1 cellular context compared by ENCODE assay signal in the genomic region with DNA sequence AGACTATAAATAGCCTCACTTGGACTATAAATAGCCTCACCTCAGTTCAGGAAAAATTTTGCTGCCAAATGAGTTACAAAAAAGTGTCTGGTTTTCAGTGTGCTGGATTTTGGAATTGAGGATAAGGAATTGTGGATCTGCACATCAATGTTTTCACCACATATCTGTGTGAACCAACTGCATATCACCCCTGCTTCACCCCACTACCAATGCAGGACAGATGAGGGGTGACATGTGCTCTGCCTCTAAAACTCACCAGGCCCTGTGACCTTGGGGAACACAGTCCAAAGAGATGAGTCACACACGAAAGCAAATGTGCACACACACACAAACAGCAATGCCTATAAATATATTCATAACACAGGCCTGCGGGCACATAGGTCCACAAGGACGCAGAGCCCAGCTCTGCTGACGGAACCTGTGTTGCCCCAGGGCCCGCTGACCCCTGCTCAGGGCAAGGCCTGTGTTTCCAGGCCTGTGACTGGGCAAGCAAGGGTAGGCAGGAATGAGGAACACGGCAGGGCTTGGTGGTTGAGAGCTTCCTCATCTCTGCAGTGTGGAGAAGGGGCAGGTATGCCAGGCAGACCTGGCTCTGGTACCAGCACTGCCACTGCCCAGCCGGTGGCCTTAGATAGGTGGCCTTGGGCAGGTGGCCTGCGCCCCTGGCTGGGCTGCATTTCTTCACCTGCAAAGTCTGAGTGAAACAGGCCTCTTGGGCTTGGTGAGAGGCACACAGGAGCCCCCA.
TF ChIP-seq lines count a peak whose summit lies in the region.

No MANE protein-coding gene starts in this region.

TF ChIP-seq in HepG2, 621 proteins besides CTCF, POLR2A, EP300 and RAD21 (continued from another document and continues in another):
- TF ChIP-seq, protein P1, sequence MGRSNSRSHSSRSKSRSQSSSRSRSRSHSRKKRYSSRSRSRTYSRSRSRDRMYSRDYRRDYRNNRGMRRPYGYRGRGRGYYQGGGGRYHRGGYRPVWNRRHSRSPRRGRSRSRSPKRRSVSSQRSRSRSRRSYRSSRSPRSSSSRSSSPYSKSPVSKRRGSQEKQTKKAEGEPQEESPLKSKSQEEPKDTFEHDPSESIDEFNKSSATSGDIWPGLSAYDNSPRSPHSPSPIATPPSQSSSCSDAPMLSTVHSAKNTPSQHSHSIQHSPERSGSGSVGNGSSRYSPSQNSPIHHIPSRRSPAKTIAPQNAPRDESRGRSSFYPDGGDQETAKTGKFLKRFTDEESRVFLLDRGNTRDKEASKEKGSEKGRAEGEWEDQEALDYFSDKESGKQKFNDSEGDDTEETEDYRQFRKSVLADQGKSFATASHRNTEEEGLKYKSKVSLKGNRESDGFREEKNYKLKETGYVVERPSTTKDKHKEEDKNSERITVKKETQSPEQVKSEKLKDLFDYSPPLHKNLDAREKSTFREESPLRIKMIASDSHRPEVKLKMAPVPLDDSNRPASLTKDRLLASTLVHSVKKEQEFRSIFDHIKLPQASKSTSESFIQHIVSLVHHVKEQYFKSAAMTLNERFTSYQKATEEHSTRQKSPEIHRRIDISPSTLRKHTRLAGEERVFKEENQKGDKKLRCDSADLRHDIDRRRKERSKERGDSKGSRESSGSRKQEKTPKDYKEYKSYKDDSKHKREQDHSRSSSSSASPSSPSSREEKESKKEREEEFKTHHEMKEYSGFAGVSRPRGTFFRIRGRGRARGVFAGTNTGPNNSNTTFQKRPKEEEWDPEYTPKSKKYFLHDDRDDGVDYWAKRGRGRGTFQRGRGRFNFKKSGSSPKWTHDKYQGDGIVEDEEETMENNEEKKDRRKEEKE (IDR thresholded peaks at IDR 0.05) = no peak
- TF ChIP-seq ZFY (CRISPR knock-in tag; IDR thresholded peaks at IDR 0.05) (peak; percentile 84), KMT2A (CRISPR knock-in tag; IDR thresholded peaks at IDR 0.05) (no peak; the same call in 1 of the 2 replicates), KMT2B (CRISPR knock-in tag; IDR thresholded peaks at IDR 0.05) (no peak), RFX3 (CRISPR knock-in tag; IDR thresholded peaks at IDR 0.05) (no peak), RERE (CRISPR knock-in tag; IDR thresholded peaks at IDR 0.05; ENCODE audit: low read depth) (no peak), SAFB2 (CRISPR knock-in tag; IDR thresholded peaks at IDR 0.05; ENCODE audit: borderline replicate concordance, low read depth) (no peak), TSC22D2 (CRISPR knock-in tag; IDR thresholded peaks at IDR 0.05; ENCODE audit: borderline replicate concordance) (no peak), ZNF274 (CRISPR knock-in tag; IDR thresholded peaks at IDR 0.05) (no peak), NRL (CRISPR knock-in tag; IDR thresholded peaks at IDR 0.05; ENCODE audit: borderline replicate concordance) (no peak), PAWR (CRISPR knock-in tag; IDR thresholded peaks at IDR 0.05; ENCODE audit: borderline replicate concordance) (no peak), ZNF253 (CRISPR knock-in tag; IDR thresholded peaks at IDR 0.05; ENCODE audit: borderline replicate concordance) (no peak), ERF (CRISPR knock-in tag; IDR thresholded peaks at IDR 0.05) (peak; percentile 79), KDM1A (CRISPR knock-in tag; IDR thresholded peaks at IDR 0.05) (no peak), MLXIP (CRISPR knock-in tag; IDR thresholded peaks at IDR 0.05; ENCODE audit: borderline replicate concordance) (no peak), FOXP4 (CRISPR knock-in tag; IDR thresholded peaks at IDR 0.05) (peak; percentile 75), ZNF12 (CRISPR knock-in tag; IDR thresholded peaks at IDR 0.05) (no peak), TARDBP (CRISPR knock-in tag; IDR thresholded peaks at IDR 0.05) (no peak; the same call in 1 of the 2 replicates), ZFP36L2 (CRISPR knock-in tag; IDR thresholded peaks at IDR 0.05) (no peak), ZBTB3 (CRISPR knock-in tag; IDR thresholded peaks at IDR 0.05; ENCODE audit: borderline replicate concordance, low read depth) (no peak), ATF5 (CRISPR knock-in tag; IDR thresholded peaks at IDR 0.05; ENCODE audit: low read depth) (no peak), ZNF501 (CRISPR knock-in tag; IDR thresholded peaks at IDR 0.05) (peak; percentile 15; the same call in 1 of the 2 replicates), PAF1 (CRISPR knock-in tag; IDR thresholded peaks at IDR 0.05) (no peak), ZNF773 (CRISPR knock-in tag; IDR thresholded peaks at IDR 0.05; ENCODE audit: borderline replicate concordance) (no peak), NCOA5 (CRISPR knock-in tag; IDR thresholded peaks at IDR 0.05) (no peak)
- TF ChIP-seq, protein P2, sequence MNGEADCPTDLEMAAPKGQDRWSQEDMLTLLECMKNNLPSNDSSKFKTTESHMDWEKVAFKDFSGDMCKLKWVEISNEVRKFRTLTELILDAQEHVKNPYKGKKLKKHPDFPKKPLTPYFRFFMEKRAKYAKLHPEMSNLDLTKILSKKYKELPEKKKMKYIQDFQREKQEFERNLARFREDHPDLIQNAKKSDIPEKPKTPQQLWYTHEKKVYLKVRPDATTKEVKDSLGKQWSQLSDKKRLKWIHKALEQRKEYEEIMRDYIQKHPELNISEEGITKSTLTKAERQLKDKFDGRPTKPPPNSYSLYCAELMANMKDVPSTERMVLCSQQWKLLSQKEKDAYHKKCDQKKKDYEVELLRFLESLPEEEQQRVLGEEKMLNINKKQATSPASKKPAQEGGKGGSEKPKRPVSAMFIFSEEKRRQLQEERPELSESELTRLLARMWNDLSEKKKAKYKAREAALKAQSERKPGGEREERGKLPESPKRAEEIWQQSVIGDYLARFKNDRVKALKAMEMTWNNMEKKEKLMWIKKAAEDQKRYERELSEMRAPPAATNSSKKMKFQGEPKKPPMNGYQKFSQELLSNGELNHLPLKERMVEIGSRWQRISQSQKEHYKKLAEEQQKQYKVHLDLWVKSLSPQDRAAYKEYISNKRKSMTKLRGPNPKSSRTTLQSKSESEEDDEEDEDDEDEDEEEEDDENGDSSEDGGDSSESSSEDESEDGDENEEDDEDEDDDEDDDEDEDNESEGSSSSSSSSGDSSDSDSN (CRISPR knock-in tag; IDR thresholded peaks at IDR 0.05) = peak; percentile 73; the same call in 1 of the 2 replicates
- TF ChIP-seq, protein P3, sequence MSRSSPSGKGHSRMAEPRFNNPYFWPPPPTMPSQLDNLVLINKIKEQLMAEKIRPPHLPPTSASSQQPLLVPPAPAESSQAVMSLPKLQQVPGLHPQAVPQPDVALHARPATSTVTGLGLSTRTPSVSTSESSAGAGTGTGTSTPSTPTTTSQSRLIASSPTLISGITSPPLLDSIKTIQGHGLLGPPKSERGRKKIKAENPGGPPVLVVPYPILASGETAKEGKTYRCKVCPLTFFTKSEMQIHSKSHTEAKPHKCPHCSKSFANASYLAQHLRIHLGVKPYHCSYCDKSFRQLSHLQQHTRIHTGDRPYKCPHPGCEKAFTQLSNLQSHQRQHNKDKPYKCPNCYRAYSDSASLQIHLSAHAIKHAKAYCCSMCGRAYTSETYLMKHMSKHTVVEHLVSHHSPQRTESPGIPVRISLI (CRISPR knock-in tag; IDR thresholded peaks at IDR 0.05; ENCODE audit: borderline replicate concordance) = 0 out of 2 replicates have a peak, but pooled peaks have one; percentile 6
- TF ChIP-seq, protein P4, sequence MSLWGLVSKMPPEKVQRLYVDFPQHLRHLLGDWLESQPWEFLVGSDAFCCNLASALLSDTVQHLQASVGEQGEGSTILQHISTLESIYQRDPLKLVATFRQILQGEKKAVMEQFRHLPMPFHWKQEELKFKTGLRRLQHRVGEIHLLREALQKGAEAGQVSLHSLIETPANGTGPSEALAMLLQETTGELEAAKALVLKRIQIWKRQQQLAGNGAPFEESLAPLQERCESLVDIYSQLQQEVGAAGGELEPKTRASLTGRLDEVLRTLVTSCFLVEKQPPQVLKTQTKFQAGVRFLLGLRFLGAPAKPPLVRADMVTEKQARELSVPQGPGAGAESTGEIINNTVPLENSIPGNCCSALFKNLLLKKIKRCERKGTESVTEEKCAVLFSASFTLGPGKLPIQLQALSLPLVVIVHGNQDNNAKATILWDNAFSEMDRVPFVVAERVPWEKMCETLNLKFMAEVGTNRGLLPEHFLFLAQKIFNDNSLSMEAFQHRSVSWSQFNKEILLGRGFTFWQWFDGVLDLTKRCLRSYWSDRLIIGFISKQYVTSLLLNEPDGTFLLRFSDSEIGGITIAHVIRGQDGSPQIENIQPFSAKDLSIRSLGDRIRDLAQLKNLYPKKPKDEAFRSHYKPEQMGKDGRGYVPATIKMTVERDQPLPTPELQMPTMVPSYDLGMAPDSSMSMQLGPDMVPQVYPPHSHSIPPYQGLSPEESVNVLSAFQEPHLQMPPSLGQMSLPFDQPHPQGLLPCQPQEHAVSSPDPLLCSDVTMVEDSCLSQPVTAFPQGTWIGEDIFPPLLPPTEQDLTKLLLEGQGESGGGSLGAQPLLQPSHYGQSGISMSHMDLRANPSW (CRISPR knock-in tag; IDR thresholded peaks at IDR 0.05; ENCODE audit: borderline replicate concordance) = no peak
- TF ChIP-seq, protein P5, sequence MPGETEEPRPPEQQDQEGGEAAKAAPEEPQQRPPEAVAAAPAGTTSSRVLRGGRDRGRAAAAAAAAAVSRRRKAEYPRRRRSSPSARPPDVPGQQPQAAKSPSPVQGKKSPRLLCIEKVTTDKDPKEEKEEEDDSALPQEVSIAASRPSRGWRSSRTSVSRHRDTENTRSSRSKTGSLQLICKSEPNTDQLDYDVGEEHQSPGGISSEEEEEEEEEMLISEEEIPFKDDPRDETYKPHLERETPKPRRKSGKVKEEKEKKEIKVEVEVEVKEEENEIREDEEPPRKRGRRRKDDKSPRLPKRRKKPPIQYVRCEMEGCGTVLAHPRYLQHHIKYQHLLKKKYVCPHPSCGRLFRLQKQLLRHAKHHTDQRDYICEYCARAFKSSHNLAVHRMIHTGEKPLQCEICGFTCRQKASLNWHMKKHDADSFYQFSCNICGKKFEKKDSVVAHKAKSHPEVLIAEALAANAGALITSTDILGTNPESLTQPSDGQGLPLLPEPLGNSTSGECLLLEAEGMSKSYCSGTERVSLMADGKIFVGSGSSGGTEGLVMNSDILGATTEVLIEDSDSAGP (CRISPR knock-in tag; IDR thresholded peaks at IDR 0.05; ENCODE audit: borderline replicate concordance) = peak; percentile 77; the same call in 1 of the 2 replicates
